Comparison of ENCODE assay signal across 7 cellular contexts in genomic region chr3:194630681-194631080, GRCh38. TPM values are rescaled to one million over a fixed set of nuclear protein-coding genes. Genes with fewer than 3 reads are reported as not detected.
A peak's percentile ranks its signal among the peaks of the same experiment; 100 is the strongest.
DNase-seq lines count a peak whose midpoint lies in the region; ATAC-seq and TF ChIP-seq lines count a peak whose summit lies in the region.
"Not testable (repeated sequence)": the region's sequence is repeated elsewhere in the genome, so short reads cannot be mapped to it uniquely, and the experiment has no call there.
"Had no signal": no experiment of that assay in that cellular context is flagged by ENCODE, and none has a peak within 500 bp of the region (broad histone marks: within the 10 kb centered on the region; RNA-seq: fewer than 3 reads in every experiment).

No MANE protein-coding gene starts in this region.

- POLR2A ChIA-PET in WTC11 (lab: Charles Lee): not testable (repeated sequence)

- H3K4me1 ChIP-seq in left lung: peaks cover 0 to 18% of the 10 kb centered on the region in 2 donors
- not testable (repeated sequence) for H3K4me1 ChIP-seq in sigmoid colon

- H3K27me3 ChIP-seq in left lung, sigmoid colon: not testable (repeated sequence)

- TF ChIP-seq EP300 in sigmoid colon (IDR thresholded peaks at IDR 0.05): not testable (repeated sequence)

- intact Hi-C loops in cardiac septum (cut with DNase I); left lung (cut with DNase I); sigmoid colon (cut with DNase I): not testable (repeated sequence)
- intact Hi-C loops in posterior vena cava (cut with DNase I): loop anchor here in 1 of 2 donors (5.0 kb wide), 1 partner anchor 437 kb away; no protein-coding TSS in a partner anchor

- H3K9me3 Mint-ChIP-seq in WTC11: not testable (repeated sequence)

- not testable (repeated sequence) for H3K27ac ChIP-seq in coronary artery, left lung, sigmoid colon

- peaks cover 0 to 18% of the 10 kb centered on the region in 2 donors for H3K36me3 ChIP-seq in left lung
- not testable (repeated sequence) for H3K36me3 ChIP-seq in sigmoid colon

- not testable (repeated sequence) for TF ChIP-seq POLR2A in sigmoid colon (IDR thresholded peaks at IDR 0.05)

- not testable (repeated sequence) for H3K9me3 ChIP-seq in left lung, sigmoid colon

- not testable (repeated sequence) for TF ChIP-seq CTCF in WTC11 (IDR thresholded peaks at IDR 0.05); coronary artery (IDR thresholded peaks at IDR 0.05); left lung (IDR thresholded peaks at IDR 0.05); sigmoid colon (IDR thresholded peaks at IDR 0.05)

- H3K27me3 Mint-ChIP-seq in WTC11 (ENCODE audit: low read depth): not testable (repeated sequence)

- CTCF ChIA-PET in WTC11 (lab: Charles Lee): not testable (repeated sequence)

- H3K4me1 Mint-ChIP-seq in WTC11: not testable (repeated sequence)

- DNase-seq in WTC11 (ENCODE audit: low spot score): not testable (repeated sequence)
- DNase-seq in coronary artery (ENCODE audit: low spot score): peak; percentile 28
- peak; percentile 29 for DNase-seq in cardiac septum (ENCODE audit: low spot score)
- peak; percentile 11 to 31 for DNase-seq in left lung
- DNase-seq in posterior vena cava (ENCODE audit: low spot score): peak; percentile 48
- peak; percentile 11 for DNase-seq in sigmoid colon

- not testable (repeated sequence) for H3K4me3 ChIP-seq in coronary artery, left lung, sigmoid colon

- peaks cover 29% of the 10 kb centered on the region for H3K36me3 Mint-ChIP-seq in WTC11

- H3K27ac Mint-ChIP-seq in WTC11: not testable (repeated sequence)

- ATAC-seq in WTC11, left lung: not testable (repeated sequence)

- not testable (repeated sequence) for H3K4me3 Mint-ChIP-seq in WTC11

- 94% methylated on average over 29 of the region's 29 CpGs for WGBS in sigmoid colon, 2 donors

TF ChIP-seq in WTC11, 78 proteins besides CTCF, POLR2A, EP300 and RAD21:
- 0 out of 2 replicates have a peak, but pooled peaks have one; percentile 4 for TF ChIP-seq ZNF317 (CRISPR knock-in tag; IDR thresholded peaks at IDR 0.05; ENCODE audit: borderline replicate concordance, low read depth)

RNA-seq across cellular contexts. Expression of gene TMEM44, which starts 2.5 kb away (rescaled TPM):
- total RNA-seq in WTC11 (2021) (13.7 to 20.8 TPM (median 19.3 TPM) in 3 replicates), cardiac septum (5.7 TPM), left lung (10 to 100 TPM; 13.4 to 20.6 TPM), posterior vena cava (1 to 10 TPM; 9.2 to 9.4 TPM), sigmoid colon (10 to 100 TPM in 1 of 4 donors, 1 to 10 TPM in 3; 2.0 to 11.9 (median 5.2) TPM)
- 10 to 100 TPM; 24.0 to 25.8 (median 25.7) TPM for polyA plus RNA-seq in sigmoid colon
- polyA plus RNA-seq: CD14-positive monocyte had no signal

RNA-seq across cellular contexts. Expression of gene LSG1, which starts 41.3 kb away (rescaled TPM):
- total RNA-seq in WTC11 (2021) (42.9 to 45.8 TPM (median 44.1 TPM) in 3 replicates), cardiac septum (21.3 TPM), left lung (10 to 100 TPM; 18.2 to 27.8 TPM), posterior vena cava (10 to 100 TPM; 20.7 to 28.5 TPM), sigmoid colon (10 to 100 TPM; 21.0 to 32.4 (median 27.2) TPM)
- 10 to 100 TPM in 1 of 3 donors, 1 to 10 TPM in 2; 6.0 to 20.4 (median 9.6) TPM for polyA plus RNA-seq in sigmoid colon

RNA-seq across cellular contexts. Expression of gene FAM43A, which starts 55.0 kb away (rescaled TPM):
- total RNA-seq in WTC11 (2021): 2.6 to 3.8 TPM (median 3.7 TPM) in 3 replicates
- 33.9 TPM for total RNA-seq in cardiac septum
- 1 to 10 TPM; 6.4 to 8.8 TPM for total RNA-seq in left lung
- total RNA-seq in posterior vena cava: 10 to 100 TPM; 11.4 to 12.4 TPM
- 10 to 100 TPM; 11.1 to 17.8 (median 12.7) TPM for total RNA-seq in sigmoid colon
- 10 to 100 TPM; 10.2 to 62.8 (median 35.8) TPM for polyA plus RNA-seq in sigmoid colon
